8 cellular contexts compared by ENCODE assay signal in the genomic region with DNA sequence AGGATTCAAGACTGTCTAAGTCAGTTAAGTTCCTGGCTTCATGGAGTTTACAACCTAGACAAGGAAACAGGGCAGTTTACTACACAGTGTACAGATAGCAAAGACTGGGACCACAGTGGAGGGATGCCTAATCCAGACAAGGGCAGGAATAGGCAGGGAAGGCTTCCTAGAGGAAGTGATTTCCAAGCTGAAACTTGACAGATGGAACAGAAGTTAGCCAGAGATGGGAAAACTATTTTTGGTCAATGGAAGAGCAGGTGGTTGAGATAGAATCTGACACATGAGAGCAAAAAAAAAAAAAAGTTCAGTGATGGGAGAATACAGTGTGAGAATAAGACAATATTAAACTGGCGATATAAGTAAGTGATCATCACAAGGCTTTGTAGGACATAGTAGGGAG. TPM values are rescaled to one million over a fixed set of nuclear protein-coding genes. Genes with fewer than 3 reads are reported as not detected.
DNase-seq lines count a peak whose midpoint lies in the region; ATAC-seq lines count a peak whose summit lies in the region.

No MANE protein-coding gene starts in this region.

- ATAC-seq in activated T-cell treated with anti-CD3 and anti-CD28 coated beads, Interleukin-2, amount 50 U/mL, for 72 hours (replicated peaks in 1 of 2) = no peak
- ATAC-seq in stimulated activated naive B cell treated with anti-CD40 and anti-IgM and Interleukin-4, amounts not matched to agents 10 μg/mL and 1 μg/mL and 100 μg/mL, for 72 hours (replicated peaks) = no peak

- peaks cover 5% of the 10 kb centered on the region; the same call in 1 of the 2 replicates for H3K36me3 ChIP-seq in iPS DF 6.9 (ENCODE audit: control insufficient read depth, insufficient read depth, low read length)

- no peaks in the 10 kb centered on the region for H3K27me3 ChIP-seq in iPS DF 6.9 (ENCODE audit: control insufficient read depth, insufficient read depth, low read length)

- CTCF ChIA-PET in activated CD4-positive, alpha-beta memory T cell treated with anti-CD3 and anti-CD28 coated beads for 36 hours (lab: Charles Lee) = no interaction called here

- intact Hi-C loops in activated CD4-positive, alpha-beta memory T cell treated with anti-CD3 and anti-CD28 coated beads for 36 hours (cut with micrococcal nuclease) = loop anchor here (5.0 kb wide), 1 partner anchor 107 kb away; the partner anchor contains the start of gene UCP2

- no peak for DNase-seq in activated T-cell treated with anti-CD3 and anti-CD28 coated beads, Interleukin-2, amount 50 U/mL, for 72 hours
- DNase-seq in activated T-cell treated with anti-CD3 and anti-CD28 coated beads for 4 hours = no peak
- no peak for DNase-seq in activated CD4-positive, alpha-beta memory T cell treated with anti-CD3 and anti-CD28 coated beads for 36 hours
- DNase-seq in iPS DF 6.9 (ENCODE audit: low read depth, low spot score) = no peak
- DNase-seq in stimulated activated naive B cell treated with anti-CD40 and anti-IgM and Interleukin-4, amounts not matched to agents 10 μg/mL and 1 μg/mL and 100 μg/mL, for 72 hours = no peak
- DNase-seq in DMS79 (lab: John Stamatoyannopoulos, UW) = no peak
- no peak for DNase-seq in activated gamma-delta T cell (lab: John Stamatoyannopoulos, UW)
- DNase-seq in NCI-H748 (lab: John Stamatoyannopoulos, UW; ENCODE audit: unreplicated experiment) = no peak

- peak overlapping the region; percentile 96 to 97 for H3K4me3 Mint-ChIP-seq in activated T-cell treated with anti-CD3 and anti-CD28 coated beads, Interleukin-2, amount 50 U/mL, for 72 hours
- peak overlapping the region; percentile 97 for H3K4me3 Mint-ChIP-seq in activated CD4-positive, alpha-beta memory T cell treated with anti-CD3 and anti-CD28 coated beads for 36 hours
- H3K4me3 Mint-ChIP-seq in stimulated activated naive B cell treated with anti-CD40 and anti-IgM and Interleukin-4, amounts not matched to agents 10 μg/mL and 1 μg/mL and 100 μg/mL, for 72 hours = peak overlapping the region; percentile 96 to 97

- H3K4me1 Mint-ChIP-seq in activated T-cell treated with anti-CD3 and anti-CD28 coated beads, Interleukin-2, amount 50 U/mL, for 72 hours (ENCODE audit: low read depth) = peaks cover 47% of the 10 kb centered on the region
- H3K4me1 Mint-ChIP-seq in activated CD4-positive, alpha-beta memory T cell treated with anti-CD3 and anti-CD28 coated beads for 36 hours (ENCODE audit: low read depth) = peaks cover 33% of the 10 kb centered on the region
- peaks cover 21 to 37% of the 10 kb centered on the region in 2 donors for H3K4me1 Mint-ChIP-seq in stimulated activated naive B cell treated with anti-CD40 and anti-IgM and Interleukin-4, amounts not matched to agents 10 μg/mL and 1 μg/mL and 100 μg/mL, for 72 hours

- H3K27me3 Mint-ChIP-seq in activated T-cell treated with anti-CD3 and anti-CD28 coated beads, Interleukin-2, amount 50 U/mL, for 72 hours (ENCODE audit: low read depth) = no peaks in the 10 kb centered on the region
- no peaks in the 10 kb centered on the region for H3K27me3 Mint-ChIP-seq in activated CD4-positive, alpha-beta memory T cell treated with anti-CD3 and anti-CD28 coated beads for 36 hours
- H3K27me3 Mint-ChIP-seq in stimulated activated naive B cell treated with anti-CD40 and anti-IgM and Interleukin-4, amounts not matched to agents 10 μg/mL and 1 μg/mL and 100 μg/mL, for 72 hours = no peaks in the 10 kb centered on the region

- WGBS in iPS DF 6.9 (ENCODE audit: insufficient coverage, insufficient read length) = no CpG with 5 or more reads among the region's 1 CpG

- POLR2A ChIA-PET in activated CD4-positive, alpha-beta memory T cell treated with anti-CD3 and anti-CD28 coated beads for 36 hours (lab: Charles Lee) = no interaction called here

- no peaks in the 10 kb centered on the region for H3K9me3 Mint-ChIP-seq in activated T-cell treated with anti-CD3 and anti-CD28 coated beads, Interleukin-2, amount 50 U/mL, for 72 hours
- H3K9me3 Mint-ChIP-seq in activated CD4-positive, alpha-beta memory T cell treated with anti-CD3 and anti-CD28 coated beads for 36 hours = no peaks in the 10 kb centered on the region
- no peaks in the 10 kb centered on the region for H3K9me3 Mint-ChIP-seq in stimulated activated naive B cell treated with anti-CD40 and anti-IgM and Interleukin-4, amounts not matched to agents 10 μg/mL and 1 μg/mL and 100 μg/mL, for 72 hours

- peak overlapping the region; percentile 96 for H3K27ac Mint-ChIP-seq in activated T-cell treated with anti-CD3 and anti-CD28 coated beads, Interleukin-2, amount 50 U/mL, for 72 hours
- H3K27ac Mint-ChIP-seq in activated CD4-positive, alpha-beta memory T cell treated with anti-CD3 and anti-CD28 coated beads for 36 hours = peak overlapping the region; percentile 94
- H3K27ac Mint-ChIP-seq in stimulated activated naive B cell treated with anti-CD40 and anti-IgM and Interleukin-4, amounts not matched to agents 10 μg/mL and 1 μg/mL and 100 μg/mL, for 72 hours = peak overlapping the region; percentile 98

- H3K27ac ChIP-seq in iPS DF 6.9 (ENCODE audit: low read length) = no peak overlapping the region

- H3K4me3 ChIP-seq in iPS DF 6.9 (ENCODE audit: low read length) = peak overlapping the region; percentile 45; the same call in 1 of the 2 replicates

- H3K36me3 Mint-ChIP-seq in activated T-cell treated with anti-CD3 and anti-CD28 coated beads, Interleukin-2, amount 50 U/mL, for 72 hours (ENCODE audit: insufficient read depth in 2 of 2) = peaks cover 2 to 28% of the 10 kb centered on the region in 2 donors
- H3K36me3 Mint-ChIP-seq in activated CD4-positive, alpha-beta memory T cell treated with anti-CD3 and anti-CD28 coated beads for 36 hours = peaks cover 32% of the 10 kb centered on the region
- H3K36me3 Mint-ChIP-seq in stimulated activated naive B cell treated with anti-CD40 and anti-IgM and Interleukin-4, amounts not matched to agents 10 μg/mL and 1 μg/mL and 100 μg/mL, for 72 hours = peaks cover 32 to 33% of the 10 kb centered on the region in 2 donors

- H3K4me1 ChIP-seq in iPS DF 6.9 (ENCODE audit: control insufficient read depth, insufficient read depth, low read length) = peaks cover 3% of the 10 kb centered on the region; the same call in 1 of the 2 replicates

- H3K9me3 ChIP-seq in iPS DF 6.9 (ENCODE audit: control insufficient read depth, insufficient read depth, low read length) = no peaks in the 10 kb centered on the region

RNA-seq across cellular contexts. Expression of gene COA4, which starts 1.3 kb away (rescaled TPM):
- 10 to 100 TPM; 35.4 to 38.1 TPM for total RNA-seq in activated T-cell treated with anti-CD3 and anti-CD28 coated beads, Interleukin-2, amount 50 U/mL, for 72 hours
- total RNA-seq in activated CD4-positive, alpha-beta memory T cell treated with anti-CD3 and anti-CD28 coated beads for 36 hours = 10 to 100 TPM; 89.5 to 91.6 TPM

RNA-seq across cellular contexts. Expression of gene PAAF1, which starts 1.4 kb away (rescaled TPM):
- total RNA-seq in activated T-cell treated with anti-CD3 and anti-CD28 coated beads, Interleukin-2, amount 50 U/mL, for 72 hours = 10 to 100 TPM; 36.8 to 38.9 TPM
- 10 to 100 TPM; 29.9 to 33.8 TPM for total RNA-seq in activated CD4-positive, alpha-beta memory T cell treated with anti-CD3 and anti-CD28 coated beads for 36 hours
